ENCODE assay signal across 8 cellular contexts in the genomic region with DNA sequence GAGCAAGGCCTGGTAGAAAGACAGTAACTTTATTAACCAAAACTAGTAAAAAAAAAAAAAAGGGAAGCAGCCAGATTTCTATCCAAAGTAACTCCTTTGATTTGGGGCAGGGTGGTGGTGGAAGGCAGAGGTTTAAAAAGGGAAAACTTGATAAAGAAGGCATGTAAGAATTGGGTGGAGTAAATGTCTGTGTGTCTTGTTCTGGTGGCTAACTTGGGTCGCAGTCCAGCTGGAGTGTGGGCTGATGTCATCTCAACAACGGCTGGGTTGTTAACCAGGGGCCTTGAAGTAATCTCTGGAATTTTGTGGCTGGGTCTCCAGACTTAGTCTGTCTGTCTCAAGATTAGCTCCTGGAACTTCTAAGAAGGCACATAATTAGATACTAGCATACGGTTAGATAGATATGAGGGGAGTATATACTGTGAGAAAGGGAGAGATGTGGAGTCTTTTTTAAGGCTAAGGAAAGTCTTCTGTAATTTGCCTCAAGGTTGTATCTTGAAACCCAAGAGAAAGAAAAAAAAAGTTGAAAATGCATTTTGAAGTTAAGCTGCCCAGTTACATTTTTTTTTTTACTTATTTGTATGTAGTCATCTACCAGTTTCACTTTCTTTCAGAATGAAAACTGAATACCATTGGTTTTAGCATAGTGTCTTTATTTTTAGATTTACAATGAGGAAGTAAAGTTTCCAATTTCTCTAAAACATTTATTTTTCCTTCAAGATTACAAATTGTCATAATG. TPM values are rescaled to one million over a fixed set of nuclear protein-coding genes. Genes with fewer than 3 reads are reported as not detected.
A peak's percentile ranks its signal among the peaks of the same experiment; 100 is the strongest.
DNase-seq lines count a peak whose midpoint lies in the region; ATAC-seq and TF ChIP-seq lines count a peak whose summit lies in the region.

No MANE protein-coding gene starts in this region.

- no peak for TF ChIP-seq CTCF in GM13976 (IDR thresholded peaks at IDR 0.05; ENCODE audit: borderline replicate concordance, control extremely low read depth, extremely low read depth, insufficient read depth, missing control alignments)

- H3K4me2 ChIP-seq in Karpas-422 (ENCODE audit: low read depth, low read length, poor library complexity, severe bottlenecking), result peak overlapping the region; percentile 11

- H4K20me1 ChIP-seq in Karpas-422 (ENCODE audit: insufficient read depth, low read depth, low read length), result no peaks in the 10 kb centered on the region

- no peaks in the 10 kb centered on the region for H3K9me2 ChIP-seq in Karpas-422 (replicated peaks; ENCODE audit: insufficient read depth, low read length)

- no peaks in the 10 kb centered on the region for H3K27me3 Mint-ChIP-seq in activated CD4-positive, alpha-beta memory T cell treated with anti-CD3 and anti-CD28 coated beads for 36 hours

- H3K4me3 Mint-ChIP-seq in activated CD4-positive, alpha-beta memory T cell treated with anti-CD3 and anti-CD28 coated beads for 36 hours, result no peak overlapping the region

- POLR2A ChIA-PET in activated CD4-positive, alpha-beta memory T cell treated with anti-CD3 and anti-CD28 coated beads for 36 hours (lab: Charles Lee), result no interaction called here

- ATAC-seq in GM21619 (IDR thresholded peaks at IDR 0.05; ENCODE audit: unreplicated experiment), result peak; percentile 83
- ATAC-seq in left colon, result no peak

- peaks cover 11% of the 10 kb centered on the region for H3K4me1 ChIP-seq in Karpas-422 (ENCODE audit: low read length)

- H3K27ac Mint-ChIP-seq in activated CD4-positive, alpha-beta memory T cell treated with anti-CD3 and anti-CD28 coated beads for 36 hours, result no peak overlapping the region

- peak overlapping the region; percentile 44; the same call in 1 of the 2 replicates for H2AFZ ChIP-seq in Karpas-422 (ENCODE audit: low read length)

- H3K79me2 ChIP-seq in Karpas-422 (ENCODE audit: low read length), result no peaks in the 10 kb centered on the region

- H3K9me3 ChIP-seq in Karpas-422 (ENCODE audit: low read length), result no peaks in the 10 kb centered on the region

- H3K27me3 ChIP-seq in Karpas-422 (ENCODE audit: low read length), result no peaks in the 10 kb centered on the region

- H3K4me3 ChIP-seq in Karpas-422 (ENCODE audit: low read length), result no peak overlapping the region

- in situ Hi-C loops in GM13976 (cut with MboI; ENCODE audit: low sequenced_read_pairs, unreplicated experiment), result no loop called here

- CTCF ChIA-PET in activated CD4-positive, alpha-beta memory T cell treated with anti-CD3 and anti-CD28 coated beads for 36 hours (lab: Charles Lee), result interaction anchor here (1.5 kb wide), 1 partner anchor 21 kb away, joined by 3 read pairs; no protein-coding TSS in a partner anchor

- no peaks in the 10 kb centered on the region for H3K9me3 Mint-ChIP-seq in activated CD4-positive, alpha-beta memory T cell treated with anti-CD3 and anti-CD28 coated beads for 36 hours

- DNase-seq in GM13976 (ENCODE audit: low spot score) (peak; percentile 15), Karpas-422 (peak; percentile 40), fibroblast of gingiva (ENCODE audit: low read depth) (peak; percentile 38), occipital lobe (lab: John Stamatoyannopoulos, UW) (no peak), epidermal melanocyte (ENCODE audit: insufficient read length, low spot score) (no peak), left colon (no peak)
- DNase-seq in activated CD4-positive, alpha-beta memory T cell treated with anti-CD3 and anti-CD28 coated beads for 36 hours, result no peak

- intact Hi-C loops in left colon (cut with DNase I, micrococcal nuclease), result no loop called here
- intact Hi-C loops in activated CD4-positive, alpha-beta memory T cell treated with anti-CD3 and anti-CD28 coated beads for 36 hours (cut with micrococcal nuclease), result no loop called here

- no peak overlapping the region for H3K9ac ChIP-seq in Karpas-422 (ENCODE audit: low read length)

- H3K4me1 Mint-ChIP-seq in activated CD4-positive, alpha-beta memory T cell treated with anti-CD3 and anti-CD28 coated beads for 36 hours (ENCODE audit: low read depth), result no peaks in the 10 kb centered on the region

- H3K27ac ChIP-seq in Karpas-422 (ENCODE audit: low read length), result no peak overlapping the region

- H3K36me3 ChIP-seq in Karpas-422 (ENCODE audit: insufficient read depth, low read length), result no peaks in the 10 kb centered on the region

- H3K36me3 Mint-ChIP-seq in activated CD4-positive, alpha-beta memory T cell treated with anti-CD3 and anti-CD28 coated beads for 36 hours, result peaks cover 12% of the 10 kb centered on the region

RNA-seq across cellular contexts. Expression of a gene that starts 48.3 kb away (rescaled TPM):
- total RNA-seq in Karpas-422 (2014; rRNA removed; shearing (Covaris generic); ENCODE audit: low replicate concordance), result 10.5 and 23.6 TPM in 2 replicates
- total RNA-seq in occipital lobe (48.0 TPM), left colon (1 to 10 TPM; 8.2 to 8.7 TPM)
- total RNA-seq in activated CD4-positive, alpha-beta memory T cell treated with anti-CD3 and anti-CD28 coated beads for 36 hours, result 1 to 10 TPM; 5.4 to 6.5 TPM

Comparison
In these comparisons a context has a peak if more than half of its experiments do, and no peak if none do; other contexts are left out.
1. DNase-seq: peak in GM13976 (single experiment), Karpas-422 (single experiment) and fibroblast of gingiva (single experiment); none in occipital lobe (single experiment), epidermal melanocyte (single experiment), left colon (0 of 2) and activated CD4-positive, alpha-beta memory T cell treated with anti-CD3 and anti-CD28 coated beads for 36 hours (single experiment).